Comparison of ENCODE assay signal across 8 cellular contexts in genomic region chr1:28115267-28115666, GRCh38.
DNase-seq lines count a peak whose midpoint lies in the region; ATAC-seq lines count a peak whose summit lies in the region.

No MANE protein-coding gene starts in this region.

- H3K9me3 Mint-ChIP-seq in T-helper 2 cell treated with Interferon-gamma antibody and Interleukin-4, amounts not matched to agents 5 μg/mL and 100 μg/mL, for 36 hours: no peaks in the 10 kb centered on the region

- H3K27me3 Mint-ChIP-seq in T-helper 2 cell treated with Interferon-gamma antibody and Interleukin-4, amounts not matched to agents 5 μg/mL and 100 μg/mL, for 36 hours (ENCODE audit: low read depth): peaks cover 58% of the 10 kb centered on the region

- H3K4me1 Mint-ChIP-seq in T-helper 2 cell treated with Interferon-gamma antibody and Interleukin-4, amounts not matched to agents 5 μg/mL and 100 μg/mL, for 36 hours (ENCODE audit: low read depth): peaks cover 23% of the 10 kb centered on the region

- no peak overlapping the region for H3K27ac Mint-ChIP-seq in T-helper 2 cell treated with Interferon-gamma antibody and Interleukin-4, amounts not matched to agents 5 μg/mL and 100 μg/mL, for 36 hours

- ATAC-seq in HG02610 (IDR thresholded peaks at IDR 0.05; ENCODE audit: unreplicated experiment) (peak; percentile 44), GM18511 (IDR thresholded peaks at IDR 0.05; ENCODE audit: unreplicated experiment) (no peak), HG02973 (IDR thresholded peaks at IDR 0.05; ENCODE audit: unreplicated experiment) (no peak), GM18520 (IDR thresholded peaks at IDR 0.05; ENCODE audit: unreplicated experiment) (no peak)

- no peaks in the 10 kb centered on the region for H3K36me3 Mint-ChIP-seq in T-helper 2 cell treated with Interferon-gamma antibody and Interleukin-4, amounts not matched to agents 5 μg/mL and 100 μg/mL, for 36 hours (ENCODE audit: low read depth)

- DNase-seq in T-helper 2 cell treated with Interferon-gamma antibody and Interleukin-4, amounts not matched to agents 5 μg/mL and 100 μg/mL, for 36 hours (ENCODE audit: low spot score): peak; percentile 69
- DNase-seq in central memory CD4-positive, alpha-beta T cell: peak; percentile 33
- DNase-seq in stimulated activated CD4-positive, alpha-beta T cell treated with anti-CD3 and anti-CD28 coated beads, TNF-alpha, amount 100 ng/mL, for 24 hours (ENCODE audit: low read depth in 3 of 3): peak in 2 of 3 experiments; percentile 22 to 47
- no peak for DNase-seq in NCI-H146 (lab: John Stamatoyannopoulos, UW)

- peak overlapping the region; percentile 57 for H3K4me3 Mint-ChIP-seq in T-helper 2 cell treated with Interferon-gamma antibody and Interleukin-4, amounts not matched to agents 5 μg/mL and 100 μg/mL, for 36 hours
